20 cellular contexts compared by ENCODE assay signal in genomic region chr11:15858881-15859280, GRCh38.
DNase-seq lines count a peak whose midpoint lies in the region; ATAC-seq and TF ChIP-seq lines count a peak whose summit lies in the region.
"Had no signal": no experiment of that assay in that cellular context is flagged by ENCODE, and none has a peak within 500 bp of the region (broad histone marks: within the 10 kb centered on the region; RNA-seq: fewer than 3 reads in every experiment).

No MANE protein-coding gene starts in this region.

- H3K27me3 ChIP-seq in adipocyte (replicated peaks; ENCODE audit: control insufficient read depth, insufficient read depth, low read length), result peaks cover 51% of the 10 kb centered on the region
- no peaks in the 10 kb centered on the region for H3K27me3 ChIP-seq in transverse colon

- no peaks in the 10 kb centered on the region for H3K36me3 Mint-ChIP-seq in stimulated activated memory B cell treated with anti-CD40 and anti-IgM and Interleukin-4, amounts not matched to agents 10 μg/mL and 1 μg/mL and 100 μg/mL, for 72 hours
- H3K36me3 Mint-ChIP-seq: CD4-positive, CD25-positive, alpha-beta regulatory T cell; CD8-positive, alpha-beta T cell had no signal

- DNase-seq in adipocyte (ENCODE audit: low read depth), result peak; percentile 16
- peak; percentile 2 for DNase-seq in choroid plexus epithelial cell (ENCODE audit: low read depth)
- peak; percentile 52 for DNase-seq in fibroblast of villous mesenchyme (ENCODE audit: low read depth)
- no peak for DNase-seq in DMS 273 (lab: John Stamatoyannopoulos, UW; ENCODE audit: unreplicated experiment)
- DNase-seq in NCI-H69 (lab: John Stamatoyannopoulos, UW), result no peak
- DNase-seq in transverse colon, result no peak
- DNase-seq: C1 segment of cervical spinal cord; Caco-2; CD4-positive, CD25-positive, alpha-beta regulatory T cell; CD8-positive, alpha-beta T cell; DMS 273 treated with DMSO at 0.1 percent for 48 hours; DMS79; EL; GDM1; GOT3; HFFc6 had no signal

- intact Hi-C loops in transverse colon (cut with DNase I; ENCODE audit: low total_unique reads), result no loop called here

- 94% methylated on average over 3 of the region's 3 CpGs; no CpG with 5 or more reads in 1 of the 2 donors for WGBS in transverse colon (ENCODE audit: low coverage in 1 of 2), 2 donors

- H3K4me3 ChIP-seq in adipocyte (ENCODE audit: low read length) (no peak overlapping the region), choroid plexus epithelial cell (ENCODE audit: low read depth, low read length) (no peak overlapping the region), fibroblast of villous mesenchyme (ENCODE audit: low read depth, low read length) (no peak overlapping the region), transverse colon (no peak overlapping the region)
- H3K4me3 ChIP-seq: GM12878, HAP-1 had no signal

- H3K4me3 Mint-ChIP-seq in stimulated activated memory B cell treated with anti-CD40 and anti-IgM and Interleukin-4, amounts not matched to agents 10 μg/mL and 1 μg/mL and 100 μg/mL, for 72 hours, result no peak overlapping the region
- H3K4me3 Mint-ChIP-seq: CD4-positive, CD25-positive, alpha-beta regulatory T cell; CD8-positive, alpha-beta T cell; HFFc6 had no signal

- peak; percentile 43 for ATAC-seq in stimulated activated memory B cell treated with anti-CD40 and anti-IgM and Interleukin-4, amounts not matched to agents 10 μg/mL and 1 μg/mL and 100 μg/mL, for 72 hours
- no peak for ATAC-seq in GM18861 (IDR thresholded peaks at IDR 0.05; ENCODE audit: unreplicated experiment)
- ATAC-seq: CD8-positive, alpha-beta T cell; GM12878 had no signal

- no peaks in the 10 kb centered on the region for H3K27me3 Mint-ChIP-seq in stimulated activated memory B cell treated with anti-CD40 and anti-IgM and Interleukin-4, amounts not matched to agents 10 μg/mL and 1 μg/mL and 100 μg/mL, for 72 hours

- TF ChIP-seq CTCF in choroid plexus epithelial cell (conservative IDR thresholded peaks at IDR 0.05; ENCODE audit: low read depth, low read length) (no peak), fibroblast of villous mesenchyme (IDR thresholded peaks at IDR 0.05; ENCODE audit: insufficient read depth, low read depth, low read length) (no peak), transverse colon (IDR thresholded peaks at IDR 0.05) (no peak)

- H3K4me1 ChIP-seq in adipocyte (ENCODE audit: control insufficient read depth, insufficient read depth, low read length) (peaks cover 7% of the 10 kb centered on the region), transverse colon (no peaks in the 10 kb centered on the region)
- H3K4me1 ChIP-seq: Caco-2, HAP-1 had no signal

- no peak for TF ChIP-seq EP300 in transverse colon (IDR thresholded peaks at IDR 0.05; ENCODE audit: low read depth)

- H3K9me3 Mint-ChIP-seq in stimulated activated memory B cell treated with anti-CD40 and anti-IgM and Interleukin-4, amounts not matched to agents 10 μg/mL and 1 μg/mL and 100 μg/mL, for 72 hours, result peaks cover 13% of the 10 kb centered on the region
- H3K9me3 Mint-ChIP-seq: CD8-positive, alpha-beta T cell had no signal

- H3K27ac ChIP-seq in transverse colon, result no peak overlapping the region

- no peak for TF ChIP-seq POLR2A in transverse colon (IDR thresholded peaks at IDR 0.05)

- H3K9me3 ChIP-seq in adipocyte (ENCODE audit: control insufficient read depth, low read length) (no peaks in the 10 kb centered on the region), transverse colon (no peaks in the 10 kb centered on the region)
- H3K9me3 ChIP-seq: Caco-2, HAP-1 had no signal

- no peak overlapping the region for H3K27ac Mint-ChIP-seq in stimulated activated memory B cell treated with anti-CD40 and anti-IgM and Interleukin-4, amounts not matched to agents 10 μg/mL and 1 μg/mL and 100 μg/mL, for 72 hours
- H3K27ac Mint-ChIP-seq: CD4-positive, CD25-positive, alpha-beta regulatory T cell; CD8-positive, alpha-beta T cell; HFFc6 had no signal

- H3K4me1 Mint-ChIP-seq in stimulated activated memory B cell treated with anti-CD40 and anti-IgM and Interleukin-4, amounts not matched to agents 10 μg/mL and 1 μg/mL and 100 μg/mL, for 72 hours, result no peaks in the 10 kb centered on the region
- H3K4me1 Mint-ChIP-seq: CD4-positive, CD25-positive, alpha-beta regulatory T cell had no signal

- no peak overlapping the region for H3K9ac ChIP-seq in adipocyte (ENCODE audit: low read length)

- H3K36me3 ChIP-seq in adipocyte (ENCODE audit: control insufficient read depth, insufficient read depth, low read length, severe bottlenecking) (no peaks in the 10 kb centered on the region), transverse colon (no peaks in the 10 kb centered on the region)
- H3K36me3 ChIP-seq: HAP-1 had no signal

- in situ Hi-C loops in transverse colon (cut with MboI; ENCODE audit: low pct_ligation_motif_present in 1 of 4, low pct_unique_long_range_greater_than_20kb in 1 of 4, low sequenced_read_pairs in 3 of 4), result loop anchor here in 1 of 4 donors (25.0 kb wide), 1 partner anchor 753 kb away; no protein-coding TSS in a partner anchor

Comparison
In these comparisons a context has a peak if more than half of its experiments do, and no peak if none do; other contexts are left out.
1. DNase-seq: peak in adipocyte (single experiment), choroid plexus epithelial cell (single experiment) and fibroblast of villous mesenchyme (single experiment); none in DMS 273 (single experiment), NCI-H69 (single experiment) and transverse colon (single experiment).